1 cellular context compared by ENCODE assay signal in the genomic region with DNA sequence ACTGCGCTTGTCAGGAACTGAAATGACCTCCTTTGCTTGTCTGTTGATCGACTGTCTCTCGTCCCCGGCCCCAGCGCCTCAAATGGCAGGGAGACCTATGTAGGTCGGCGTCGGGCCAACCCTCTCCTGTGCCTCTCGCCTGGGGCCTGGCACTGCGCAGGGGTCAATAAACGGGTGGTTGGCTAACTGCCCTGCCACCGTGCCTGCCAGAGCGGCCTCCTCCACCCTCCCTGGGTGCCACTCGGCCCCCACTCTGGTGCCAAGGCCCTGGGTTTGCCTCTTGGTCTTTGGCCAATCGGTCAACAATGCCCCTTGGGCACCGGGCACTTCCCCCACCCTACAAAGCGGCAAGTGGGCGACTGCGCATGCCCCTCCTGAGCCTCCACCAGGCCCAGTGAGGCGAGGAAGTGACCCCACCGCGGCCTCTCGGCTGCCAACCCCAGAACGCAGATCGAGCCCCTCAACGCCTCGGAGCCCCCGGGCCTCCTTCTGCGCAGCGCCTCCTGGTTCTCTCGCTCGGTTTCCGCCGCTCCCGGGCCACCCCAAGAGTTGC.
A peak's percentile ranks its signal among the peaks of the same experiment; 100 is the strongest.
TF ChIP-seq lines count a peak whose summit lies in the region.

No MANE protein-coding gene starts in this region.

TF ChIP-seq in HEK293, 187 proteins besides CTCF, POLR2A, EP300 and RAD21 (continued from another document and continues in another):
- TF ChIP-seq ZNF629 (tag by site-specific recombination; IDR thresholded peaks at IDR 0.05) (0 out of 2 replicates have a peak, but pooled peaks have one; percentile 9), ZFP37 (tag by site-specific recombination; IDR thresholded peaks at IDR 0.05) (0 out of 2 replicates have a peak, but pooled peaks have one; percentile 78), ZBTB20 (tag by site-specific recombination; IDR thresholded peaks at IDR 0.05) (peak; percentile 63; the same call in 1 of the 2 replicates), ZNF521 (tag by site-specific recombination; IDR thresholded peaks at IDR 0.05) (no peak), ZNF664 (tag by site-specific recombination; IDR thresholded peaks at IDR 0.05) (no peak), ZNF558 (tag by site-specific recombination; IDR thresholded peaks at IDR 0.05) (no peak), PRDM1 (tag by site-specific recombination; IDR thresholded peaks at IDR 0.05) (no peak), ZEB2 (tag by site-specific recombination; IDR thresholded peaks at IDR 0.05) (peak; percentile 74; the same call in 1 of the 2 replicates), ZNF660 (tag by site-specific recombination; IDR thresholded peaks at IDR 0.05) (no peak), ZNF394 (tag by site-specific recombination; IDR thresholded peaks at IDR 0.05; ENCODE audit: borderline replicate concordance) (peak; percentile 28; the same call in 1 of the 2 replicates), ZNF501 (tag by site-specific recombination; IDR thresholded peaks at IDR 0.05) (peak; percentile 53; the same call in 1 of the 2 replicates), ZNF24 (tag by site-specific recombination; IDR thresholded peaks at IDR 0.05) (no peak), SP7 (tag by site-specific recombination; IDR thresholded peaks at IDR 0.05) (peak; percentile 70; the same call in 1 of the 2 replicates), ZNF223 (tag by site-specific recombination; IDR thresholded peaks at IDR 0.05) (no peak), ZNF433 (tag by site-specific recombination; IDR thresholded peaks at IDR 0.05; ENCODE audit: low read depth) (no peak), ZSCAN16 (tag by site-specific recombination; IDR thresholded peaks at IDR 0.05) (no peak), SETDB1 (IDR thresholded peaks at IDR 0.05; ENCODE audit: insufficient read length, low read length) (no peak), ZNF792 (tag by site-specific recombination; IDR thresholded peaks at IDR 0.05) (no peak), ZNF37A (tag by site-specific recombination; IDR thresholded peaks at IDR 0.05) (no peak), ZNF132 (tag by site-specific recombination; IDR thresholded peaks at IDR 0.05; ENCODE audit: borderline replicate concordance) (no peak), ZNF335 (tag by site-specific recombination; conservative IDR thresholded peaks at IDR 0.05) (peak; percentile 98), BCL11A (tag by site-specific recombination; IDR thresholded peaks at IDR 0.05; ENCODE audit: low read depth) (no peak), ZBTB7A (tag by site-specific recombination; IDR thresholded peaks at IDR 0.05; ENCODE audit: low read depth) (no peak), ZXDB (tag by site-specific recombination; IDR thresholded peaks at IDR 0.05) (peak; percentile 82), ZNF677 (tag by site-specific recombination; IDR thresholded peaks at IDR 0.05) (no peak), KLF16 (tag by site-specific recombination; IDR thresholded peaks at IDR 0.05) (peak; percentile 62; the same call in 1 of the 2 replicates), ZFHX2 (tag by site-specific recombination; conservative IDR thresholded peaks at IDR 0.05) (0 out of 2 replicates have a peak, but pooled peaks have one; percentile 15), ZNF391 (tag by site-specific recombination; IDR thresholded peaks at IDR 0.05; ENCODE audit: borderline replicate concordance, low read depth) (peak; percentile 29; the same call in 1 of the 2 replicates)
- TF ChIP-seq, protein P1, sequence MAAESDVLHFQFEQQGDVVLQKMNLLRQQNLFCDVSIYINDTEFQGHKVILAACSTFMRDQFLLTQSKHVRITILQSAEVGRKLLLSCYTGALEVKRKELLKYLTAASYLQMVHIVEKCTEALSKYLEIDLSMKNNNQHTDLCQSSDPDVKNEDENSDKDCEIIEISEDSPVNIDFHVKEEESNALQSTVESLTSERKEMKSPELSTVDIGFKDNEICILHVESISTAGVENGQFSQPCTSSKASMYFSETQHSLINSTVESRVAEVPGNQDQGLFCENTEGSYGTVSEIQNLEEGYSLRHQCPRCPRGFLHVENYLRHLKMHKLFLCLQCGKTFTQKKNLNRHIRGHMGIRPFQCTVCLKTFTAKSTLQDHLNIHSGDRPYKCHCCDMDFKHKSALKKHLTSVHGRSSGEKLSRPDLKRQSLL (tag by site-specific recombination; IDR thresholded peaks at IDR 0.05): no peak
- TF ChIP-seq, protein P2, sequence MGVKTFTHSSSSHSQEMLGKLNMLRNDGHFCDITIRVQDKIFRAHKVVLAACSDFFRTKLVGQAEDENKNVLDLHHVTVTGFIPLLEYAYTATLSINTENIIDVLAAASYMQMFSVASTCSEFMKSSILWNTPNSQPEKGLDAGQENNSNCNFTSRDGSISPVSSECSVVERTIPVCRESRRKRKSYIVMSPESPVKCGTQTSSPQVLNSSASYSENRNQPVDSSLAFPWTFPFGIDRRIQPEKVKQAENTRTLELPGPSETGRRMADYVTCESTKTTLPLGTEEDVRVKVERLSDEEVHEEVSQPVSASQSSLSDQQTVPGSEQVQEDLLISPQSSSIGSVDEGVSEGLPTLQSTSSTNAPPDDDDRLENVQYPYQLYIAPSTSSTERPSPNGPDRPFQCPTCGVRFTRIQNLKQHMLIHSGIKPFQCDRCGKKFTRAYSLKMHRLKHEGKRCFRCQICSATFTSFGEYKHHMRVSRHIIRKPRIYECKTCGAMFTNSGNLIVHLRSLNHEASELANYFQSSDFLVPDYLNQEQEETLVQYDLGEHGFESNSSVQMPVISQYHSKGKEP (tag by site-specific recombination; IDR thresholded peaks at IDR 0.05): no peak
- TF ChIP-seq, protein P3, sequence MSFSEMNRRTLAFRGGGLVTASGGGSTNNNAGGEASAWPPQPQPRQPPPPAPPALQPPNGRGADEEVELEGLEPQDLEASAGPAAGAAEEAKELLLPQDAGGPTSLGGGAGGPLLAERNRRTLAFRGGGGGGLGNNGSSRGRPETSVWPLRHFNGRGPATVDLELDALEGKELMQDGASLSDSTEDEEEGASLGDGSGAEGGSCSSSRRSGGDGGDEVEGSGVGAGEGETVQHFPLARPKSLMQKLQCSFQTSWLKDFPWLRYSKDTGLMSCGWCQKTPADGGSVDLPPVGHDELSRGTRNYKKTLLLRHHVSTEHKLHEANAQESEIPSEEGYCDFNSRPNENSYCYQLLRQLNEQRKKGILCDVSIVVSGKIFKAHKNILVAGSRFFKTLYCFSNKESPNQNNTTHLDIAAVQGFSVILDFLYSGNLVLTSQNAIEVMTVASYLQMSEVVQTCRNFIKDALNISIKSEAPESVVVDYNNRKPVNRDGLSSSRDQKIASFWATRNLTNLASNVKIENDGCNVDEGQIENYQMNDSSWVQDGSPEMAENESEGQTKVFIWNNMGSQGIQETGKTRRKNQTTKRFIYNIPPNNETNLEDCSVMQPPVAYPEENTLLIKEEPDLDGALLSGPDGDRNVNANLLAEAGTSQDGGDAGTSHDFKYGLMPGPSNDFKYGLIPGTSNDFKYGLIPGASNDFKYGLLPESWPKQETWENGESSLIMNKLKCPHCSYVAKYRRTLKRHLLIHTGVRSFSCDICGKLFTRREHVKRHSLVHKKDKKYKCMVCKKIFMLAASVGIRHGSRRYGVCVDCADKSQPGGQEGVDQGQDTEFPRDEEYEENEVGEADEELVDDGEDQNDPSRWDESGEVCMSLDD (tag by site-specific recombination; IDR thresholded peaks at IDR 0.05): peak; percentile 92
- TF ChIP-seq, protein P4, sequence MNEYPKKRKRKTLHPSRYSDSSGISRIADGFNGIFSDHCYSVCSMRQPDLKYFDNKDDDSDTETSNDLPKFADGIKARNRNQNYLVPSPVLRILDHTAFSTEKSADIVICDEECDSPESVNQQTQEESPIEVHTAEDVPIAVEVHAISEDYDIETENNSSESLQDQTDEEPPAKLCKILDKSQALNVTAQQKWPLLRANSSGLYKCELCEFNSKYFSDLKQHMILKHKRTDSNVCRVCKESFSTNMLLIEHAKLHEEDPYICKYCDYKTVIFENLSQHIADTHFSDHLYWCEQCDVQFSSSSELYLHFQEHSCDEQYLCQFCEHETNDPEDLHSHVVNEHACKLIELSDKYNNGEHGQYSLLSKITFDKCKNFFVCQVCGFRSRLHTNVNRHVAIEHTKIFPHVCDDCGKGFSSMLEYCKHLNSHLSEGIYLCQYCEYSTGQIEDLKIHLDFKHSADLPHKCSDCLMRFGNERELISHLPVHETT (tag by site-specific recombination; IDR thresholded peaks at IDR 0.05): no peak
- TF ChIP-seq, protein P5, sequence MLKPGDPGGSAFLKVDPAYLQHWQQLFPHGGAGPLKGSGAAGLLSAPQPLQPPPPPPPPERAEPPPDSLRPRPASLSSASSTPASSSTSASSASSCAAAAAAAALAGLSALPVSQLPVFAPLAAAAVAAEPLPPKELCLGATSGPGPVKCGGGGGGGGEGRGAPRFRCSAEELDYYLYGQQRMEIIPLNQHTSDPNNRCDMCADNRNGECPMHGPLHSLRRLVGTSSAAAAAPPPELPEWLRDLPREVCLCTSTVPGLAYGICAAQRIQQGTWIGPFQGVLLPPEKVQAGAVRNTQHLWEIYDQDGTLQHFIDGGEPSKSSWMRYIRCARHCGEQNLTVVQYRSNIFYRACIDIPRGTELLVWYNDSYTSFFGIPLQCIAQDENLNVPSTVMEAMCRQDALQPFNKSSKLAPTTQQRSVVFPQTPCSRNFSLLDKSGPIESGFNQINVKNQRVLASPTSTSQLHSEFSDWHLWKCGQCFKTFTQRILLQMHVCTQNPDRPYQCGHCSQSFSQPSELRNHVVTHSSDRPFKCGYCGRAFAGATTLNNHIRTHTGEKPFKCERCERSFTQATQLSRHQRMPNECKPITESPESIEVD (tag by site-specific recombination; IDR thresholded peaks at IDR 0.05): no peak
- TF ChIP-seq, protein P6, sequence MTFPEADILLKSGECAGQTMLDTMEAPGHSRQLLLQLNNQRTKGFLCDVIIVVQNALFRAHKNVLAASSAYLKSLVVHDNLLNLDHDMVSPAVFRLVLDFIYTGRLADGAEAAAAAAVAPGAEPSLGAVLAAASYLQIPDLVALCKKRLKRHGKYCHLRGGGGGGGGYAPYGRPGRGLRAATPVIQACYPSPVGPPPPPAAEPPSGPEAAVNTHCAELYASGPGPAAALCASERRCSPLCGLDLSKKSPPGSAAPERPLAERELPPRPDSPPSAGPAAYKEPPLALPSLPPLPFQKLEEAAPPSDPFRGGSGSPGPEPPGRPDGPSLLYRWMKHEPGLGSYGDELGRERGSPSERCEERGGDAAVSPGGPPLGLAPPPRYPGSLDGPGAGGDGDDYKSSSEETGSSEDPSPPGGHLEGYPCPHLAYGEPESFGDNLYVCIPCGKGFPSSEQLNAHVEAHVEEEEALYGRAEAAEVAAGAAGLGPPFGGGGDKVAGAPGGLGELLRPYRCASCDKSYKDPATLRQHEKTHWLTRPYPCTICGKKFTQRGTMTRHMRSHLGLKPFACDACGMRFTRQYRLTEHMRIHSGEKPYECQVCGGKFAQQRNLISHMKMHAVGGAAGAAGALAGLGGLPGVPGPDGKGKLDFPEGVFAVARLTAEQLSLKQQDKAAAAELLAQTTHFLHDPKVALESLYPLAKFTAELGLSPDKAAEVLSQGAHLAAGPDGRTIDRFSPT (tag by site-specific recombination; IDR thresholded peaks at IDR 0.05): peak; percentile 99
- TF ChIP-seq, protein P7, sequence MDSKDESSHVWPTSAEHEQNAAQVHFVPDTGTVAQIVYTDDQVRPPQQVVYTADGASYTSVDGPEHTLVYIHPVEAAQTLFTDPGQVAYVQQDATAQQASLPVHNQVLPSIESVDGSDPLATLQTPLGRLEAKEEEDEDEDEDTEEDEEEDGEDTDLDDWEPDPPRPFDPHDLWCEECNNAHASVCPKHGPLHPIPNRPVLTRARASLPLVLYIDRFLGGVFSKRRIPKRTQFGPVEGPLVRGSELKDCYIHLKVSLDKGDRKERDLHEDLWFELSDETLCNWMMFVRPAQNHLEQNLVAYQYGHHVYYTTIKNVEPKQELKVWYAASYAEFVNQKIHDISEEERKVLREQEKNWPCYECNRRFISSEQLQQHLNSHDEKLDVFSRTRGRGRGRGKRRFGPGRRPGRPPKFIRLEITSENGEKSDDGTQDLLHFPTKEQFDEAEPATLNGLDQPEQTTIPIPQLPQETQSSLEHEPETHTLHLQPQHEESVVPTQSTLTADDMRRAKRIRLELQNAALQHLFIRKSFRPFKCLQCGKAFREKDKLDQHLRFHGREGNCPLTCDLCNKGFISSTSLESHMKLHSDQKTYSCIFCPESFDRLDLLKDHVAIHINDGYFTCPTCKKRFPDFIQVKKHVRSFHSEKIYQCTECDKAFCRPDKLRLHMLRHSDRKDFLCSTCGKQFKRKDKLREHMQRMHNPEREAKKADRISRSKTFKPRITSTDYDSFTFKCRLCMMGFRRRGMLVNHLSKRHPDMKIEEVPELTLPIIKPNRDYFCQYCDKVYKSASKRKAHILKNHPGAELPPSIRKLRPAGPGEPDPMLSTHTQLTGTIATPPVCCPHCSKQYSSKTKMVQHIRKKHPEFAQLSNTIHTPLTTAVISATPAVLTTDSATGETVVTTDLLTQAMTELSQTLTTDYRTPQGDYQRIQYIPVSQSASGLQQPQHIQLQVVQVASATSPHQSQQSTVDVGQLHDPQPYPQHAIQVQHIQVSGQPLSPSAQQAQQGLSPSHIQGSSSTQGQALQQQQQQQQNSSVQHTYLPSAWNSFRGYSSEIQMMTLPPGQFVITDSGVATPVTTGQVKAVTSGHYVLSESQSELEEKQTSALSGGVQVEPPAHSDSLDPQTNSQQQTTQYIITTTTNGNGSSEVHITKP (tag by site-specific recombination; IDR thresholded peaks at IDR 0.05): peak; percentile 59
- TF ChIP-seq, protein P8, sequence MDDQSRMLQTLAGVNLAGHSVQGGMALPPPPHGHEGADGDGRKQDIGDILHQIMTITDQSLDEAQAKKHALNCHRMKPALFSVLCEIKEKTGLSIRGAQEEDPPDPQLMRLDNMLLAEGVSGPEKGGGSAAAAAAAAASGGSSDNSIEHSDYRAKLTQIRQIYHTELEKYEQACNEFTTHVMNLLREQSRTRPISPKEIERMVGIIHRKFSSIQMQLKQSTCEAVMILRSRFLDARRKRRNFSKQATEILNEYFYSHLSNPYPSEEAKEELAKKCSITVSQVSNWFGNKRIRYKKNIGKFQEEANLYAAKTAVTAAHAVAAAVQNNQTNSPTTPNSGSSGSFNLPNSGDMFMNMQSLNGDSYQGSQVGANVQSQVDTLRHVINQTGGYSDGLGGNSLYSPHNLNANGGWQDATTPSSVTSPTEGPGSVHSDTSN (CRISPR knock-in tag; IDR thresholded peaks at IDR 0.05): 0 out of 2 replicates have a peak, but pooled peaks have one; percentile 28
